ENCODE assay signal across 8 cellular contexts in genomic region chr19:3304871-3305423, GRCh38.
DNase-seq lines count a peak whose midpoint lies in the region; ATAC-seq and TF ChIP-seq lines count a peak whose summit lies in the region.

No MANE protein-coding gene starts in this region.

- no peak overlapping the region for H3K27ac Mint-ChIP-seq in activated naive CD4-positive, alpha-beta T cell treated with anti-CD3 and anti-CD28 coated beads, Interleukin-2, amount 50 U/mL, for 72 hours

- peak; percentile 57 to 66 for ATAC-seq in activated naive CD4-positive, alpha-beta T cell treated with anti-CD3 and anti-CD28 coated beads, Interleukin-2, amount 50 U/mL, for 72 hours
- ATAC-seq in Right ventricle myocardium superior (ENCODE audit: poor library complexity) (peak; percentile 74), GM21576 (IDR thresholded peaks at IDR 0.05; ENCODE audit: unreplicated experiment) (no peak)

- peak; percentile 71 to 89 (median 84) for TF ChIP-seq CTCF in prostate gland (IDR thresholded peaks at IDR 0.05)
- peak; percentile 82 to 89 (median 85) for TF ChIP-seq CTCF in uterus (IDR thresholded peaks at IDR 0.05)

- H3K27me3 ChIP-seq in Karpas-422 (ENCODE audit: low read length), result no peaks in the 10 kb centered on the region
- H3K27me3 ChIP-seq in prostate gland (replicated peaks; ENCODE audit: insufficient read depth), result peaks cover 2% of the 10 kb centered on the region
- peaks cover 0 to 22% of the 10 kb centered on the region in 2 donors for H3K27me3 ChIP-seq in uterus

- H3K36me3 ChIP-seq in Karpas-422 (ENCODE audit: insufficient read depth, low read length), result no peaks in the 10 kb centered on the region
- H3K36me3 ChIP-seq in SK-N-MC (ENCODE audit: insufficient read depth, low read length), result no peaks in the 10 kb centered on the region
- H3K36me3 ChIP-seq in prostate gland, result no peaks in the 10 kb centered on the region
- H3K36me3 ChIP-seq in uterus, result no peaks in the 10 kb centered on the region

- H3K9ac ChIP-seq in Karpas-422 (ENCODE audit: low read length), result no peak overlapping the region
- no peak overlapping the region for H3K9ac ChIP-seq in SK-N-MC (ENCODE audit: insufficient read length)

- intact Hi-C loops in Right ventricle myocardium superior (cut with DNase I), result loop anchor here (5.0 kb wide), 1 partner anchor 167 kb away; no protein-coding TSS in a partner anchor
- intact Hi-C loops in prostate gland (cut with DNase I), result loop anchor here (10.0 kb wide), 1 partner anchor 310 kb away; no protein-coding TSS in a partner anchor
- intact Hi-C loops in uterus (cut with DNase I; ENCODE audit: low total_unique reads), result no loop called here

- H3K79me2 ChIP-seq in Karpas-422 (ENCODE audit: low read length), result no peaks in the 10 kb centered on the region

- DNase-seq in DMS53 (lab: John Stamatoyannopoulos, UW) (peak; percentile 74), Karpas-422 (peak; percentile 91), SK-N-MC (ENCODE audit: low read depth, low spot score) (peak; percentile 39), Right ventricle myocardium superior (peak; percentile 72), prostate gland (ENCODE audit: low spot score) (peak; percentile 45), uterus (peak; percentile 66 to 78)
- peak; percentile 70 to 79 for DNase-seq in activated naive CD4-positive, alpha-beta T cell treated with anti-CD3 and anti-CD28 coated beads, Interleukin-2, amount 50 U/mL, for 72 hours (ENCODE audit: low spot score in 2 of 2)

- H3K9me3 ChIP-seq in Karpas-422 (ENCODE audit: low read length) (no peaks in the 10 kb centered on the region), SK-N-MC (ENCODE audit: low read depth, low read length) (no peaks in the 10 kb centered on the region), prostate gland (no peaks in the 10 kb centered on the region), uterus (no peaks in the 10 kb centered on the region)

- H4K20me1 ChIP-seq in Karpas-422 (ENCODE audit: insufficient read depth, low read depth, low read length), result no peaks in the 10 kb centered on the region

- no peak overlapping the region for H2AFZ ChIP-seq in Karpas-422 (ENCODE audit: low read length)

- WGBS in prostate gland, result 8% methylated on average over 22 of the region's 22 CpGs

- no peaks in the 10 kb centered on the region for H3K9me2 ChIP-seq in Karpas-422 (replicated peaks; ENCODE audit: insufficient read depth, low read length)

- H3K4me1 ChIP-seq in Karpas-422 (ENCODE audit: low read length), result no peaks in the 10 kb centered on the region
- no peaks in the 10 kb centered on the region for H3K4me1 ChIP-seq in prostate gland (replicated peaks)
- no peaks in the 10 kb centered on the region for H3K4me1 ChIP-seq in uterus

- H3K4me2 ChIP-seq in Karpas-422 (ENCODE audit: low read depth, low read length, poor library complexity, severe bottlenecking), result no peak overlapping the region

- no peak overlapping the region for H3K27ac ChIP-seq in Karpas-422 (ENCODE audit: low read length)
- no peak overlapping the region for H3K27ac ChIP-seq in SK-N-MC
- no peak overlapping the region for H3K27ac ChIP-seq in prostate gland
- no peak overlapping the region for H3K27ac ChIP-seq in uterus

- H3K4me3 ChIP-seq in Karpas-422 (ENCODE audit: low read length) (no peak overlapping the region), SK-N-MC (no peak overlapping the region), prostate gland (no peak overlapping the region), uterus (no peak overlapping the region)

- TF ChIP-seq POLR2A in prostate gland (IDR thresholded peaks at IDR 0.05) (no peak), uterus (IDR thresholded peaks at IDR 0.05) (no peak)

- peaks cover 0 to 3% of the 10 kb centered on the region in 2 donors for H3K9me3 Mint-ChIP-seq in activated naive CD4-positive, alpha-beta T cell treated with anti-CD3 and anti-CD28 coated beads, Interleukin-2, amount 50 U/mL, for 72 hours

- no peaks in the 10 kb centered on the region for H3K36me3 Mint-ChIP-seq in activated naive CD4-positive, alpha-beta T cell treated with anti-CD3 and anti-CD28 coated beads, Interleukin-2, amount 50 U/mL, for 72 hours

Comparison
In these comparisons a context has a peak if more than half of its experiments do, and no peak if none do; other contexts are left out.
1. DNase-seq: peak in every context shown above with its lines; median percentile 91 in Karpas-422; 74 in activated naive CD4-positive, alpha-beta T cell treated with anti-CD3 and anti-CD28 coated beads, Interleukin-2, amount 50 U/mL, for 72 hours; 74 in DMS53; 72 in Right ventricle myocardium superior; 72 in uterus; 45 in prostate gland; 39 in SK-N-MC.